9 cellular contexts compared by ENCODE assay signal in the genomic region with DNA sequence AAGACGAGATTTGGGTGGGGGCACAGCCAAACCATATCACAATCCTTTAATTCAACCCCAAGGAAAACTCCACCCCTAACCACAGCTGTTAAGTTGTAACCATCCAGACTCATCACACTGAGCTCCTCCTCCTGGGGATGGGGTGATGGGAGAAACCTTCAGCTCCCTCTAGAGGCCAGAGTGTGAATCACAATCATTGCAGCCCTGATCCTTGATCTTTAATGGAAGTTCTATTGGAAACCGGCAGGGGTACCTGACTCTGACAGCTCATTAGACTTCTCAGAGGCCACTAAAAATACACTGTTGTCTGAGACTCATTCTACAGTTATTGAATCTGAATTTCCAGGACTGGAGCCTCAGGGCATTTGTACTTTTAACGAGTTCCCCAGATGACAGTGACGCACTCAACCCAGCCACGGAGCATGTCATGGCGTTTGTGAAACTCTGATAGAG.
DNase-seq lines count a peak whose midpoint lies in the region; ATAC-seq and TF ChIP-seq lines count a peak whose summit lies in the region.
"Had no signal": no experiment of that assay in that cellular context is flagged by ENCODE, and none has a peak within 500 bp of the region (broad histone marks: within the 10 kb centered on the region; RNA-seq: fewer than 3 reads in every experiment).

No MANE protein-coding gene starts in this region.

- intact Hi-C loops in activated CD8-positive, alpha-beta T cell treated with anti-CD3 and anti-CD28 coated beads for 36 hours (cut with micrococcal nuclease), result no loop called here
- intact Hi-C loops in thyroid gland (cut with DNase I), result no loop called here

- peaks cover 4% of the 10 kb centered on the region for H3K27me3 ChIP-seq in thyroid gland

- POLR2A ChIA-PET in activated CD8-positive, alpha-beta T cell treated with anti-CD3 and anti-CD28 coated beads for 36 hours (lab: Charles Lee), result no interaction called here
- POLR2A ChIA-PET in naive thymus-derived CD8-positive, alpha-beta T cell (lab: Charles Lee), result no interaction called here

- H3K36me3 Mint-ChIP-seq in activated CD8-positive, alpha-beta T cell treated with anti-CD3 and anti-CD28 coated beads for 36 hours (ENCODE audit: low read depth), result no peaks in the 10 kb centered on the region
- H3K36me3 Mint-ChIP-seq in naive thymus-derived CD8-positive, alpha-beta T cell, result peaks cover 0 to 19% (median 0%) of the 10 kb centered on the region in 3 donors

- H3K4me1 Mint-ChIP-seq in activated CD8-positive, alpha-beta T cell treated with anti-CD3 and anti-CD28 coated beads for 36 hours (ENCODE audit: low read depth), result no peaks in the 10 kb centered on the region
- peaks cover 0 to 2% (median 0%) of the 10 kb centered on the region in 4 donors for H3K4me1 Mint-ChIP-seq in naive thymus-derived CD8-positive, alpha-beta T cell

- H3K27me3 Mint-ChIP-seq in activated CD8-positive, alpha-beta T cell treated with anti-CD3 and anti-CD28 coated beads for 36 hours, result peaks cover 12% of the 10 kb centered on the region
- H3K27me3 Mint-ChIP-seq in naive thymus-derived CD8-positive, alpha-beta T cell, result peaks cover 17 to 66% (median 26%) of the 10 kb centered on the region in 5 donors

- peak; percentile 42 for TF ChIP-seq CTCF in AG09309 (IDR thresholded peaks at IDR 0.05; ENCODE audit: control insufficient read depth, insufficient read depth, low read depth, low read length, missing control alignments)
- peak; percentile 47 for TF ChIP-seq CTCF in GM10266 (IDR thresholded peaks at IDR 0.05; ENCODE audit: control insufficient read depth, insufficient read depth, low read depth, missing control alignments)
- TF ChIP-seq CTCF in activated CD8-positive, alpha-beta T cell treated with anti-CD3 and anti-CD28 coated beads for 36 hours (IDR thresholded peaks at IDR 0.05), result peak; percentile 63
- peak in 5 of 6 experiments; percentile 31 to 67 (median 40) for TF ChIP-seq CTCF in thyroid gland (IDR thresholded peaks at IDR 0.05)

- WGBS in thyroid gland, 2 donors, result 48 to 58% methylated on average over 6 of the region's 6 CpGs

- CTCF ChIA-PET in activated CD8-positive, alpha-beta T cell treated with anti-CD3 and anti-CD28 coated beads for 36 hours (lab: Charles Lee), result interaction anchor here (0.9 to 1.7 kb wide), 6 partner anchors 11 to 312 kb away, joined by 3 to 12 read pairs (median 3); no protein-coding TSS in a partner anchor

- no peaks in the 10 kb centered on the region for H3K4me1 ChIP-seq in thyroid gland

- H3K4me3 ChIP-seq in AG09309 (ENCODE audit: control insufficient read depth, low read depth, low read length) (no peak overlapping the region), thyroid gland (replicated peaks in 1 of 3) (no peak overlapping the region)

- no peak overlapping the region for H3K4me3 Mint-ChIP-seq in activated CD8-positive, alpha-beta T cell treated with anti-CD3 and anti-CD28 coated beads for 36 hours
- no peak overlapping the region for H3K4me3 Mint-ChIP-seq in naive thymus-derived CD8-positive, alpha-beta T cell

- H3K27ac ChIP-seq in thyroid gland, result no peak overlapping the region

- H3K27ac Mint-ChIP-seq in activated CD8-positive, alpha-beta T cell treated with anti-CD3 and anti-CD28 coated beads for 36 hours, result no peak overlapping the region
- no peak overlapping the region for H3K27ac Mint-ChIP-seq in naive thymus-derived CD8-positive, alpha-beta T cell

- H3K9me3 ChIP-seq in thyroid gland, result no peaks in the 10 kb centered on the region

- no peaks in the 10 kb centered on the region for H3K36me3 ChIP-seq in thyroid gland

- peaks cover 34% of the 10 kb centered on the region for H3K9me3 Mint-ChIP-seq in activated CD8-positive, alpha-beta T cell treated with anti-CD3 and anti-CD28 coated beads for 36 hours
- peaks cover 0 to 41% (median 26%) of the 10 kb centered on the region in 9 donors for H3K9me3 Mint-ChIP-seq in naive thymus-derived CD8-positive, alpha-beta T cell

- ATAC-seq in activated CD8-positive, alpha-beta T cell treated with anti-CD3 and anti-CD28 coated beads for 36 hours, result peak; percentile 49
- ATAC-seq in naive thymus-derived CD8-positive, alpha-beta T cell, result no peak
- no peak for ATAC-seq in GM21423 (IDR thresholded peaks at IDR 0.05; ENCODE audit: unreplicated experiment)

- DNase-seq in AG09309 (ENCODE audit: low read depth) (no peak), GM10266 (ENCODE audit: extremely low spot score) (peak; percentile 51), NCI-H2029 treated with DMSO at 0.1 percent for 48 hours (lab: John Stamatoyannopoulos, UW) (peak; percentile 16), iPS-NIHi11 (ENCODE audit: low spot score) (peak; percentile 91), thyroid gland (peak; percentile 7 to 22)
- peak; percentile 45 for DNase-seq in activated CD8-positive, alpha-beta T cell treated with anti-CD3 and anti-CD28 coated beads for 36 hours
- no peak for DNase-seq in naive thymus-derived CD8-positive, alpha-beta T cell
- DNase-seq: left cardiac atrium had no signal

- no peak for TF ChIP-seq POLR2A in thyroid gland (IDR thresholded peaks at IDR 0.05)

Comparison
In these comparisons a context has a peak if more than half of its experiments do, and no peak if none do; other contexts are left out.
1. DNase-seq: peak in GM10266 (single experiment), NCI-H2029 treated with DMSO at 0.1 percent for 48 hours (single experiment), activated CD8-positive, alpha-beta T cell treated with anti-CD3 and anti-CD28 coated beads for 36 hours (single experiment), iPS-NIHi11 (single experiment) and thyroid gland (2 of 2); none in AG09309 (single experiment) and naive thymus-derived CD8-positive, alpha-beta T cell (0 of 10).
2. Peak in every context shown above with its lines, with median percentiles within 50 percentile points of each other: CTCF ChIP-seq.